In genomic region chr11:111310088-111310487, GRCh38 we compare ENCODE assay signal across 18 cellular contexts. TPM values are rescaled to one million over a fixed set of nuclear protein-coding genes. Genes with fewer than 3 reads are reported as not detected.
DNase-seq lines count a peak whose midpoint lies in the region; ATAC-seq and TF ChIP-seq lines count a peak whose summit lies in the region.
"Had no signal": no experiment of that assay in that cellular context is flagged by ENCODE, and none has a peak within 500 bp of the region (broad histone marks: within the 10 kb centered on the region; RNA-seq: fewer than 3 reads in every experiment).

No MANE protein-coding gene starts in this region.

- no peak overlapping the region for H3K27ac Mint-ChIP-seq in CD4-positive, alpha-beta T cell
- H3K27ac Mint-ChIP-seq: dendritic cell treated with granulocyte-macrophage colony-stimulating factor and Interleukin-4, amounts not matched to agents 40 ng/mL and 50 ng/mL, for 4 days had no signal

- H3K27me3 ChIP-seq in esophagus squamous epithelium: no peaks in the 10 kb centered on the region
- H3K27me3 ChIP-seq in brain microvascular endothelial cell (replicated peaks): peaks cover 2% of the 10 kb centered on the region
- H3K27me3 ChIP-seq in CD4-positive, alpha-beta T cell (ENCODE audit: control insufficient read depth, insufficient read depth, low read length): no peaks in the 10 kb centered on the region

- no peaks in the 10 kb centered on the region for H3K4me1 Mint-ChIP-seq in CD4-positive, alpha-beta T cell (ENCODE audit: low read depth)

- no peak for ATAC-seq in GM19467 (IDR thresholded peaks at IDR 0.05; ENCODE audit: unreplicated experiment)
- no peak for ATAC-seq in CD4-positive, alpha-beta T cell (ENCODE audit: poor library complexity)

- in situ Hi-C loops in brain microvascular endothelial cell (cut with HindIII; ENCODE audit: low pct_ligation_motif_present, low sequenced_read_pairs): no loop called here

- H3K4me3 ChIP-seq in esophagus squamous epithelium (no peak overlapping the region), brain microvascular endothelial cell (ENCODE audit: low read depth, low read length) (no peak overlapping the region)

- DNase-seq in COLO829 (ENCODE audit: low spot score) (peak; percentile 28), NCI-H1436 (lab: John Stamatoyannopoulos, UW) (peak; percentile 88), NCI-H524 (lab: John Stamatoyannopoulos, UW) (peak; percentile 56 to 85), esophagus squamous epithelium (lab: John Stamatoyannopoulos, UW) (no peak), brain microvascular endothelial cell (no peak), glomerular visceral epithelial cell (ENCODE audit: extremely low spot score) (no peak)
- no peak for DNase-seq in CD4-positive, alpha-beta T cell
- DNase-seq: activated CD4-positive, alpha-beta T cell treated with anti-CD3 and anti-CD28 coated beads for 1 hour; activated T-cell treated with anti-CD3 and anti-CD28 coated beads, Interleukin-2, amount 50 U/mL, for 48 hours; amygdala; stimulated activated CD4-positive, alpha-beta T cell treated with anti-CD3 and anti-CD28 coated beads, Interleukin-4, amount 100 ng/mL, for 1 hour; stimulated activated naive CD4-positive, alpha-beta T cell; SW 1271 had no signal

- no peaks in the 10 kb centered on the region for H3K9me3 ChIP-seq in esophagus squamous epithelium
- no peaks in the 10 kb centered on the region for H3K9me3 ChIP-seq in CD4-positive, alpha-beta T cell (ENCODE audit: control insufficient read depth, low read length)

- intact Hi-C loops in esophagus squamous epithelium (cut with DNase I): no loop called here
- intact Hi-C loops in CD4-positive, alpha-beta T cell (cut with DNase I, micrococcal nuclease): no loop called here

- POLR2A ChIA-PET in CD4-positive, alpha-beta T cell (lab: Charles Lee): no interaction called here

- H3K36me3 Mint-ChIP-seq in CD4-positive, alpha-beta T cell (ENCODE audit: low read depth): no peaks in the 10 kb centered on the region

- H3K27ac ChIP-seq in esophagus squamous epithelium (peak overlapping the region; percentile 26 to 77 (median 50)), brain microvascular endothelial cell (no peak overlapping the region)
- H3K27ac ChIP-seq in CD4-positive, alpha-beta T cell (ENCODE audit: low read depth, low read length): no peak overlapping the region

- WGBS in esophagus squamous epithelium, 2 donors: 15 to 17% methylated on average over 1 of the region's 3 CpGs

- TF ChIP-seq CTCF in esophagus squamous epithelium (IDR thresholded peaks at IDR 0.05) (no peak), brain microvascular endothelial cell (IDR thresholded peaks at IDR 0.05; ENCODE audit: low read depth, low read length, missing control alignments) (no peak)
- no peak for TF ChIP-seq CTCF in CD4-positive, alpha-beta T cell (IDR thresholded peaks at IDR 0.05)

- CTCF ChIA-PET in CD4-positive, alpha-beta T cell (lab: Charles Lee): no interaction called here

- H3K27me3 Mint-ChIP-seq in CD4-positive, alpha-beta T cell: peaks cover 37% of the 10 kb centered on the region

- H3K4me1 ChIP-seq in esophagus squamous epithelium: peaks cover 8 to 42% (median 17%) of the 10 kb centered on the region in 3 donors

- no peak overlapping the region for H3K4me3 Mint-ChIP-seq in CD4-positive, alpha-beta T cell
- H3K4me3 Mint-ChIP-seq: dendritic cell treated with granulocyte-macrophage colony-stimulating factor and Interleukin-4, amounts not matched to agents 40 ng/mL and 50 ng/mL, for 4 days had no signal

- no peak for TF ChIP-seq POLR2A in esophagus squamous epithelium (IDR thresholded peaks at IDR 0.05)

- H3K9me3 Mint-ChIP-seq in CD4-positive, alpha-beta T cell: no peaks in the 10 kb centered on the region
- H3K9me3 Mint-ChIP-seq: dendritic cell treated with granulocyte-macrophage colony-stimulating factor and Interleukin-4, amounts not matched to agents 40 ng/mL and 50 ng/mL, for 4 days had no signal

- H3K36me3 ChIP-seq in esophagus squamous epithelium: no peaks in the 10 kb centered on the region
- no peaks in the 10 kb centered on the region for H3K36me3 ChIP-seq in brain microvascular endothelial cell (replicated peaks)

RNA-seq across cellular contexts. Expression of gene POU2AF3, which starts 11.7 kb away (rescaled TPM):
- 1 to 10 TPM; 1.3 to 4.1 (median 2.1) TPM for total RNA-seq in esophagus squamous epithelium
- not detected for total RNA-seq in CD4-positive, alpha-beta T cell
- total RNA-seq: fibroblast of villous mesenchyme, mononuclear cell, pulmonary artery endothelial cell had no signal

Comparison
In these comparisons a context has a peak if more than half of its experiments do, and no peak if none do; other contexts are left out.
1. DNase-seq: peak in COLO829 (single experiment), NCI-H1436 (single experiment) and NCI-H524 (2 of 2); none in esophagus squamous epithelium (single experiment), brain microvascular endothelial cell (single experiment), glomerular visceral epithelial cell (single experiment) and CD4-positive, alpha-beta T cell (0 of 10).
2. H3K27ac ChIP-seq: peak in esophagus squamous epithelium (4 of 4); none in brain microvascular endothelial cell (single experiment) and CD4-positive, alpha-beta T cell (single experiment).